ENCODE assay signal across 1 cellular context in genomic region chr15:59013246-59013645, GRCh38.
TF ChIP-seq lines count a peak whose summit lies in the region.

No MANE protein-coding gene starts in this region.

TF ChIP-seq in IMR-90, 13 proteins besides CTCF, POLR2A, EP300 and RAD21 (continued from another document):
- TF ChIP-seq USF2 (IDR thresholded peaks at IDR 0.05; ENCODE audit: low read depth, low read length) (no peak), ELK1 (IDR thresholded peaks at IDR 0.05; ENCODE audit: borderline replicate concordance, low read depth, low read length) (no peak), FOS (IDR thresholded peaks at IDR 0.05; ENCODE audit: low read depth, low read length) (no peak), MXI1 (IDR thresholded peaks at IDR 0.05; ENCODE audit: borderline replicate concordance, low read depth, low read length) (no peak), BHLHE40 (IDR thresholded peaks at IDR 0.05; ENCODE audit: low read depth, low read length) (no peak), NFE2L2 (IDR thresholded peaks at IDR 0.05; ENCODE audit: low read depth, low read length) (no peak), RCOR1 (IDR thresholded peaks at IDR 0.05; ENCODE audit: insufficient replicate concordance, low read length) (no peak), SMC3 (IDR thresholded peaks at IDR 0.05; ENCODE audit: low read depth, low read length) (no peak), MAFK (IDR thresholded peaks at IDR 0.05; ENCODE audit: low read depth, low read length) (no peak), MAZ (IDR thresholded peaks at IDR 0.05; ENCODE audit: borderline replicate concordance, low read depth, low read length) (no peak)
